ENCODE assay signal across 35 cellular contexts in the genomic region with DNA sequence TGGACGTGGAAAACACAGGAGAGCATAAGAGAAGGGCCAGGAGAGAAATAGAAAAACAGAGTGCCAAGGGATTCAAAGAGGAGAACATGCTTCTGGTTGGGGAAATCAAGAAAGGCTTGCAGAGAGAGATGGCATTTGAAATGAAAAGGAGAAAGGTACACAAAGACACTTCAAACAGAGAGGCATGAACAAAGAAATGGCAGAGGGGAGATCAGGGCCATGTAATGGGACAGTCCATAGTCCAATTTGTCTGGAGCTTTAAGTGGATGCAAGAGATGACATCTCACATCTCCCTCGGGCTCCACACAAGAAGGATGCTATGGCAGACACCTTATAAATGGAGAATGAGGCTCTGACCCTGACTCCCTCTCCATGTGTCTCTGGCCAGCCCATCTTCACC.
A peak's percentile ranks its signal among the peaks of the same experiment; 100 is the strongest.
DNase-seq lines count a peak whose midpoint lies in the region; ATAC-seq, FAIRE-seq and TF ChIP-seq lines count a peak whose summit lies in the region.
"Had no signal": no experiment of that assay in that cellular context is flagged by ENCODE, and none has a peak within 500 bp of the region (broad histone marks: within the 10 kb centered on the region; RNA-seq: fewer than 3 reads in every experiment).

No MANE protein-coding gene starts in this region.

- peak; percentile 33 for DNase-seq in HepG2 (ENCODE audit: low spot score)
- DNase-seq in right lobe of liver: no peak
- DNase-seq in CD4-positive, CD25-positive, alpha-beta regulatory T cell: no peak
- no peak for DNase-seq in HCT116 (ENCODE audit: low read depth, low spot score)
- no peak for DNase-seq in bronchial epithelial cell (ENCODE audit: low read depth)
- DNase-seq in prostate gland (ENCODE audit: low spot score): no peak
- no peak for DNase-seq in OCI-M1 (lab: John Stamatoyannopoulos, UW)
- no peak for DNase-seq in activated T-cell treated with anti-CD3 and anti-CD28 coated beads, Interleukin-2, amount 50 U/mL, for 4 hours
- DNase-seq: 8988T; ACHN; AML-193; C1 segment of cervical spinal cord; Caco-2; Calu3; CD4-positive, alpha-beta memory T cell; CD4-positive, alpha-beta T cell; CD8-positive, alpha-beta memory T cell; CD8-positive, alpha-beta T cell; COR-L47; DMS 273 treated with DMSO at 0.1 percent for 48 hours; DMS153; DMS79; DMS79 treated with DMSO at 0.1 percent for 48 hours; DND-41; EL had no signal

- no peaks in the 10 kb centered on the region for H4K20me1 ChIP-seq in HepG2 (ENCODE audit: insufficient read depth, low read length)
- no peaks in the 10 kb centered on the region for H4K20me1 ChIP-seq in HCT116 (ENCODE audit: insufficient read depth)
- H4K20me1 ChIP-seq: BLaER1; BLaER1 treated with 17β-estradiol and CSF1 and Interleukin-3, amounts not matched to agents 10 nM and 100 nM had no signal

- H3K4me1 ChIP-seq in HepG2 (ENCODE audit: insufficient read depth, low read length) (peaks cover 69% of the 10 kb centered on the region), right lobe of liver (no peaks in the 10 kb centered on the region), HCT116 (ENCODE audit: control insufficient read depth in 1 of 2, insufficient read depth in 2 of 2, low read length in 2 of 2) (no peaks in the 10 kb centered on the region), prostate gland (replicated peaks) (no peaks in the 10 kb centered on the region)
- peaks cover 3% of the 10 kb centered on the region for H3K4me1 ChIP-seq in CD4-positive, CD25-positive, alpha-beta regulatory T cell (ENCODE audit: control insufficient read depth, insufficient read depth, low read length, poor library complexity, severe bottlenecking)
- H3K4me1 ChIP-seq: A549, BE2C had no signal

- intact Hi-C loops in HepG2 (cut with micrococcal nuclease; ENCODE audit: unreplicated experiment): no loop called here
- intact Hi-C loops in right lobe of liver (cut with DNase I): no loop called here
- intact Hi-C loops in HCT116 (cut with micrococcal nuclease): no loop called here
- intact Hi-C loops in prostate gland (cut with DNase I): no loop called here

- no peaks in the 10 kb centered on the region for H3K79me2 ChIP-seq in HepG2 (ENCODE audit: insufficient read depth, low read length)
- H3K79me2 ChIP-seq in HCT116 (ENCODE audit: insufficient read depth, low read length): no peaks in the 10 kb centered on the region

- BruUV-seq in HepG2 (replicated peaks; lab: Mats Ljungman, UMichigan) (no TSS peak), HCT116 (replicated peaks; lab: Mats Ljungman, UMichigan) (no TSS peak)

- no peak overlapping the region for H3K4me3 Mint-ChIP-seq in CD4-positive, CD25-positive, alpha-beta regulatory T cell
- H3K4me3 Mint-ChIP-seq in activated T-cell treated with anti-CD3 and anti-CD28 coated beads, Interleukin-2, amount 50 U/mL, for 4 hours: no peak overlapping the region
- H3K4me3 Mint-ChIP-seq: B cell; CD14-positive monocyte; CD4-positive, alpha-beta memory T cell; CD4-positive, alpha-beta T cell; CD8-positive, alpha-beta memory T cell; CD8-positive, alpha-beta T cell had no signal

- no peaks in the 10 kb centered on the region for H3K36me3 ChIP-seq in HepG2 (replicated peaks in 1 of 2; ENCODE audit: control insufficient read depth in 1 of 2, insufficient read depth in 2 of 2, low read length in 2 of 2)
- H3K36me3 ChIP-seq in right lobe of liver: no peaks in the 10 kb centered on the region
- H3K36me3 ChIP-seq in CD4-positive, CD25-positive, alpha-beta regulatory T cell (ENCODE audit: control insufficient read depth, insufficient read depth, low read length): no peaks in the 10 kb centered on the region
- H3K36me3 ChIP-seq in HCT116 (ENCODE audit: control insufficient read depth in 1 of 2, insufficient read depth in 2 of 2, low read length in 2 of 2): no peaks in the 10 kb centered on the region
- no peaks in the 10 kb centered on the region for H3K36me3 ChIP-seq in bronchial epithelial cell (ENCODE audit: control insufficient read depth, insufficient read depth, low read length)
- H3K36me3 ChIP-seq in prostate gland: no peaks in the 10 kb centered on the region
- H3K36me3 ChIP-seq: BE2C; BLaER1; BLaER1 treated with 17β-estradiol and CSF1 and Interleukin-3, amounts not matched to agents 10 nM and 100 nM had no signal

- no peak for TF ChIP-seq CTCF in HepG2 (CRISPR knock-in tag; IDR thresholded peaks at IDR 0.05)
- TF ChIP-seq CTCF in right lobe of liver (IDR thresholded peaks at IDR 0.05): no peak
- no peak for TF ChIP-seq CTCF in HCT116 (IDR thresholded peaks at IDR 0.05 in 2 of 3, conservative IDR thresholded peaks at IDR 0.05 in 1 of 3; ENCODE audit: borderline replicate concordance in 1 of 3, insufficient read depth in 1 of 3, low read depth in 2 of 3, low read length in 2 of 3)
- no peak for TF ChIP-seq CTCF in bronchial epithelial cell (IDR thresholded peaks at IDR 0.05; ENCODE audit: insufficient read depth, low read length, severe bottlenecking)
- no peak for TF ChIP-seq CTCF in prostate gland (IDR thresholded peaks at IDR 0.05)

- peaks cover 8% of the 10 kb centered on the region for H3K36me3 Mint-ChIP-seq in CD4-positive, CD25-positive, alpha-beta regulatory T cell
- no peaks in the 10 kb centered on the region for H3K36me3 Mint-ChIP-seq in activated T-cell treated with anti-CD3 and anti-CD28 coated beads, Interleukin-2, amount 50 U/mL, for 4 hours (ENCODE audit: insufficient read depth)
- H3K36me3 Mint-ChIP-seq: CD14-positive monocyte; CD8-positive, alpha-beta T cell had no signal

- H3K27ac ChIP-seq in HepG2 (ENCODE audit: extremely low read length, insufficient read depth, low read length): no peak overlapping the region
- H3K27ac ChIP-seq in right lobe of liver: no peak overlapping the region
- H3K27ac ChIP-seq in CD4-positive, CD25-positive, alpha-beta regulatory T cell (ENCODE audit: insufficient read depth, low read length, poor library complexity, severe bottlenecking): no peak overlapping the region
- H3K27ac ChIP-seq in HCT116 (ENCODE audit: low read depth, low read length): no peak overlapping the region
- no peak overlapping the region for H3K27ac ChIP-seq in prostate gland
- H3K27ac ChIP-seq: 22Rv1; A549; BLaER1; BLaER1 treated with 17β-estradiol and CSF1 and Interleukin-3, amounts not matched to agents 10 nM and 100 nM; C4-2B had no signal

- no peak for TF ChIP-seq EP300 in HepG2 (IDR thresholded peaks at IDR 0.05; ENCODE audit: low read depth in 2 of 2, low read length in 2 of 2)
- TF ChIP-seq EP300 in HepG2 (CRISPR knock-in tag; IDR thresholded peaks at IDR 0.05; ENCODE audit: borderline replicate concordance): no peak

- H3K9me3 Mint-ChIP-seq in CD4-positive, CD25-positive, alpha-beta regulatory T cell: peaks cover 0 to 12% (median 4%) of the 10 kb centered on the region in 7 donors
- peaks cover 11% of the 10 kb centered on the region for H3K9me3 Mint-ChIP-seq in activated T-cell treated with anti-CD3 and anti-CD28 coated beads, Interleukin-2, amount 50 U/mL, for 4 hours

- H3K4me1 Mint-ChIP-seq in CD4-positive, CD25-positive, alpha-beta regulatory T cell: peaks cover 6 to 61% (median 19%) of the 10 kb centered on the region in 4 donors
- H3K4me1 Mint-ChIP-seq in activated T-cell treated with anti-CD3 and anti-CD28 coated beads, Interleukin-2, amount 50 U/mL, for 4 hours (ENCODE audit: low read depth): peaks cover 7% of the 10 kb centered on the region
- H3K4me1 Mint-ChIP-seq: B cell, CD14-positive monocyte had no signal

- TF ChIP-seq RAD21 in HepG2 (CRISPR knock-in tag; IDR thresholded peaks at IDR 0.05) (no peak), HCT116 (IDR thresholded peaks at IDR 0.05; ENCODE audit: low read depth) (no peak)

- no peaks in the 10 kb centered on the region; the same call in 1 of the 2 replicates for H3K9me2 ChIP-seq in HCT116 (ENCODE audit: insufficient read depth)

- H2AFZ ChIP-seq in HepG2 (ENCODE audit: low read length) (no peak overlapping the region), HCT116 (ENCODE audit: low read depth, low read length, poor library complexity, severe bottlenecking) (peak overlapping the region; percentile 54)

- H3K9me3 ChIP-seq in HepG2 (ENCODE audit: low read length): no peaks in the 10 kb centered on the region
- no peaks in the 10 kb centered on the region for H3K9me3 ChIP-seq in right lobe of liver
- peaks cover 6 to 8% of the 10 kb centered on the region in 2 experiments for H3K9me3 ChIP-seq in CD4-positive, CD25-positive, alpha-beta regulatory T cell (ENCODE audit: control insufficient read depth in 2 of 2, low read length in 2 of 2)
- H3K9me3 ChIP-seq in HCT116 (ENCODE audit: control insufficient read depth in 1 of 2, insufficient read depth in 1 of 2, low read depth in 1 of 2, low read length in 2 of 2): no peaks in the 10 kb centered on the region
- no peaks in the 10 kb centered on the region for H3K9me3 ChIP-seq in prostate gland
- H3K9me3 ChIP-seq: A549, BE2C, Caco-2 had no signal

- WGBS in HepG2 (ENCODE audit: low lambda C conversion rate): 28% methylated on average over 2 of the region's 2 CpGs
- 33% methylated on average over 1 of the region's 2 CpGs for WGBS in right lobe of liver (ENCODE audit: insufficient coverage, low coverage, low lambda C conversion rate, missing lambda C conversion rate)
- WGBS in prostate gland: 74% methylated on average over 2 of the region's 2 CpGs

- H3K27ac Mint-ChIP-seq in CD4-positive, CD25-positive, alpha-beta regulatory T cell: peak overlapping the region; percentile 18 to 94 (median 55)
- H3K27ac Mint-ChIP-seq: B cell; CD14-positive monocyte; CD4-positive, alpha-beta T cell; CD8-positive, alpha-beta memory T cell; CD8-positive, alpha-beta T cell had no signal

- TF ChIP-seq POLR2A in HepG2 (IDR thresholded peaks at IDR 0.05; ENCODE audit: insufficient read depth in 1 of 2, low read depth in 2 of 2, low read length in 2 of 2) (no peak), right lobe of liver (IDR thresholded peaks at IDR 0.05) (no peak), HCT116 (IDR thresholded peaks at IDR 0.05; ENCODE audit: borderline replicate concordance, extremely low read depth, insufficient read depth, insufficient read length) (no peak), prostate gland (IDR thresholded peaks at IDR 0.05) (no peak)

- H3K4me2 ChIP-seq in HepG2 (ENCODE audit: low read depth, low read length) (peak overlapping the region; percentile 5; the same call in 1 of the 2 replicates), HCT116 (ENCODE audit: low read length) (no peak overlapping the region)
- H3K4me2 ChIP-seq: A549; BLaER1; BLaER1 treated with 17β-estradiol and CSF1 and Interleukin-3, amounts not matched to agents 10 nM and 100 nM had no signal

- H3K9ac ChIP-seq in HepG2 (ENCODE audit: insufficient read depth, low read depth, low read length) (no peak overlapping the region), HCT116 (ENCODE audit: low read length) (no peak overlapping the region)
- H3K9ac ChIP-seq: BLaER1; BLaER1 treated with 17β-estradiol and CSF1 and Interleukin-3, amounts not matched to agents 10 nM and 100 nM had no signal

- H3K27me3 ChIP-seq in HepG2 (ENCODE audit: control insufficient read depth in 1 of 2, insufficient read depth in 2 of 2, low read length in 2 of 2) (no peaks in the 10 kb centered on the region), right lobe of liver (no peaks in the 10 kb centered on the region), HCT116 (ENCODE audit: insufficient read depth, low read length) (no peaks in the 10 kb centered on the region), bronchial epithelial cell (ENCODE audit: control insufficient read depth, insufficient read depth, low read length) (no peaks in the 10 kb centered on the region), prostate gland (replicated peaks; ENCODE audit: insufficient read depth) (no peaks in the 10 kb centered on the region)
- no peaks in the 10 kb centered on the region for H3K27me3 ChIP-seq in CD4-positive, CD25-positive, alpha-beta regulatory T cell (ENCODE audit: control insufficient read depth, insufficient read depth, low read length)
- H3K27me3 ChIP-seq: BE2C; BLaER1; BLaER1 treated with 17β-estradiol and CSF1 and Interleukin-3, amounts not matched to agents 10 nM and 100 nM had no signal

- FAIRE-seq in HepG2 (lab: Jason Lieb, UNC) (no peak), bronchial epithelial cell (lab: Jason Lieb, UNC) (peak; percentile 86)
- FAIRE-seq: A204.1, A549, D721Med had no signal

- H3K27me3 Mint-ChIP-seq in CD4-positive, CD25-positive, alpha-beta regulatory T cell: peaks cover 4% of the 10 kb centered on the region
- H3K27me3 Mint-ChIP-seq in activated T-cell treated with anti-CD3 and anti-CD28 coated beads, Interleukin-2, amount 50 U/mL, for 4 hours (ENCODE audit: low read depth): peaks cover 3% of the 10 kb centered on the region
- H3K27me3 Mint-ChIP-seq: CD4-positive, alpha-beta memory T cell; CD4-positive, alpha-beta T cell had no signal

- RAD21 ChIA-PET in HCT116 (lab: Charles Lee; ENCODE audit: low non-redundant PET in 1 of 2, low total read pairs in 2 of 2, uncharacterized antibody in 2 of 2, unreplicated experiment in 2 of 2): no interaction called here

- POLR2A ChIA-PET in HepG2 (lab: Yijun Ruan, JAX): no interaction called here
- POLR2A ChIA-PET in HCT116 (lab: Charles Lee): no interaction called here

- H3K4me3 ChIP-seq in HepG2 (replicated peaks in 1 of 3; ENCODE audit: insufficient read depth in 1 of 3, low read depth in 2 of 3, low read length in 3 of 3): no peak overlapping the region
- no peak overlapping the region for H3K4me3 ChIP-seq in right lobe of liver
- no peak overlapping the region for H3K4me3 ChIP-seq in CD4-positive, CD25-positive, alpha-beta regulatory T cell (ENCODE audit: low read depth, low read length)
- H3K4me3 ChIP-seq in HCT116 (replicated peaks in 1 of 2; ENCODE audit: low read depth in 1 of 2, low read length in 2 of 2): no peak overlapping the region
- no peak overlapping the region for H3K4me3 ChIP-seq in bronchial epithelial cell (ENCODE audit: low read depth, low read length)
- no peak overlapping the region for H3K4me3 ChIP-seq in prostate gland
- H3K4me3 ChIP-seq: A549; BLaER1; BLaER1 treated with 17β-estradiol and CSF1 and Interleukin-3, amounts not matched to agents 10 nM and 100 nM had no signal

- ATAC-seq in HepG2 (no peak), right lobe of liver (no peak), HCT116 (no peak)
- ATAC-seq in CD4-positive, CD25-positive, alpha-beta regulatory T cell (ENCODE audit: low read depth in 2 of 2): no peak
- ATAC-seq in activated T-cell treated with anti-CD3 and anti-CD28 coated beads, Interleukin-2, amount 50 U/mL, for 4 hours: no peak
- ATAC-seq: CD8-positive, alpha-beta T cell had no signal

- CTCF ChIA-PET in HepG2 (lab: Yijun Ruan, JAX; ENCODE audit: low intra/inter-chr PET ratio, low total read pairs) (no interaction called here), HCT116 (lab: Charles Lee) (no interaction called here)

- in situ Hi-C loops in HepG2 (cut with HindIII; ENCODE audit: extremely low pct_ligation_motif_present, low pct_unique_long_range_greater_than_20kb): no loop called here
